ENCODE assay signal across 8 cellular contexts in genomic region chr6:147205690-147206600, GRCh38. TPM values are rescaled to one million over a fixed set of nuclear protein-coding genes. Genes with fewer than 3 reads are reported as not detected.
DNase-seq lines count a peak whose midpoint lies in the region; ATAC-seq lines count a peak whose summit lies in the region.

No MANE protein-coding gene starts in this region.

- DNase-seq in NCI-H345 (lab: John Stamatoyannopoulos, UW), result peak; percentile 15
- no peak for DNase-seq in NCI-H345 treated with DMSO at 0.1 percent for 48 hours (lab: John Stamatoyannopoulos, UW; ENCODE audit: unreplicated experiment)
- DNase-seq in NCI-H526 treated with DMSO at 0.1 percent for 48 hours (lab: John Stamatoyannopoulos, UW), result peak; percentile 53
- DNase-seq in cerebellum (ENCODE audit: low spot score), result peak; percentile 30
- DNase-seq in natural killer cell treated with Interleukin-12 subunit alpha and Interleukin-12 subunit beta and Interleukin-15 and Interleukin-18, amount 100 ng/mL, for 72 hours (ENCODE audit: low spot score), result no peak
- no peak for DNase-seq in NCI-H524 treated with DMSO at 0.1 percent for 48 hours (lab: John Stamatoyannopoulos, UW)
- DNase-seq in activated effector memory CD4-positive, alpha-beta T cell treated with Interleukin-2 at 50 U/mL for 16 hours, result no peak

- H3K27me3 Mint-ChIP-seq in natural killer cell treated with Interleukin-12 subunit alpha and Interleukin-12 subunit beta and Interleukin-15 and Interleukin-18, amount 100 ng/mL, for 72 hours, result no peaks in the 10 kb centered on the region

- H3K9me3 Mint-ChIP-seq in natural killer cell treated with Interleukin-12 subunit alpha and Interleukin-12 subunit beta and Interleukin-15 and Interleukin-18, amount 100 ng/mL, for 72 hours, result no peaks in the 10 kb centered on the region

- ATAC-seq in natural killer cell treated with Interleukin-12 subunit alpha and Interleukin-12 subunit beta and Interleukin-15 and Interleukin-18, amount 100 ng/mL, for 72 hours, result no peak
- no peak for ATAC-seq in HG03520 (IDR thresholded peaks at IDR 0.05; ENCODE audit: unreplicated experiment)

- peaks cover 35 to 56% of the 10 kb centered on the region in 2 donors for H3K4me1 Mint-ChIP-seq in natural killer cell treated with Interleukin-12 subunit alpha and Interleukin-12 subunit beta and Interleukin-15 and Interleukin-18, amount 100 ng/mL, for 72 hours (ENCODE audit: low read depth in 2 of 2)

- peak overlapping the region; percentile 98 for H3K4me3 Mint-ChIP-seq in natural killer cell treated with Interleukin-12 subunit alpha and Interleukin-12 subunit beta and Interleukin-15 and Interleukin-18, amount 100 ng/mL, for 72 hours

- H3K36me3 Mint-ChIP-seq in natural killer cell treated with Interleukin-12 subunit alpha and Interleukin-12 subunit beta and Interleukin-15 and Interleukin-18, amount 100 ng/mL, for 72 hours, result peaks cover 15% of the 10 kb centered on the region

- peak overlapping the region; percentile 37 to 91 for H3K27ac Mint-ChIP-seq in natural killer cell treated with Interleukin-12 subunit alpha and Interleukin-12 subunit beta and Interleukin-15 and Interleukin-18, amount 100 ng/mL, for 72 hours

RNA-seq across cellular contexts. Expression of gene STXBP5, which starts 1.7 kb away (rescaled TPM):
- total RNA-seq in cerebellum, result 51.9 TPM
- total RNA-seq in natural killer cell treated with Interleukin-12 subunit alpha and Interleukin-12 subunit beta and Interleukin-15 and Interleukin-18, amount 100 ng/mL, for 72 hours, result 10 to 100 TPM; 56.8 to 72.5 TPM

Comparison
In these comparisons a context has a peak if more than half of its experiments do, and no peak if none do; other contexts are left out.
1. DNase-seq: peak in NCI-H345 (single experiment), NCI-H526 treated with DMSO at 0.1 percent for 48 hours (single experiment) and cerebellum (single experiment); none in NCI-H345 treated with DMSO at 0.1 percent for 48 hours (single experiment), natural killer cell treated with Interleukin-12 subunit alpha and Interleukin-12 subunit beta and Interleukin-15 and Interleukin-18, amount 100 ng/mL, for 72 hours (single experiment), NCI-H524 treated with DMSO at 0.1 percent for 48 hours (single experiment) and activated effector memory CD4-positive, alpha-beta T cell treated with Interleukin-2 at 50 U/mL for 16 hours (single experiment).